27 cellular contexts compared by ENCODE assay signal in genomic region chrX:126985027-126985426, GRCh38.
"Had no signal": no experiment of that assay in that cellular context is flagged by ENCODE, and none has a peak within 500 bp of the region (broad histone marks: within the 10 kb centered on the region; RNA-seq: fewer than 3 reads in every experiment).

No MANE protein-coding gene starts in this region.

- DNase-seq: activated CD4-positive, alpha-beta T cell treated with anti-CD3 and anti-CD28 coated beads for 48 hours; activated CD4-positive, alpha-beta T cell treated with anti-CD3 and anti-CD28 coated beads, Interleukin-2, amount 50 U/mL, for 1 hour; activated CD4-positive, alpha-beta T cell treated with anti-CD3 and anti-CD28 coated beads, Interleukin-2, amount 50 U/mL, for 48 hours; activated CD8-positive, alpha-beta memory T cell treated with anti-CD3 and anti-CD28 coated beads for 24 hours; activated CD8-positive, alpha-beta T cell treated with anti-CD3 and anti-CD28 coated beads for 36 hours; activated effector memory CD4-positive, alpha-beta T cell treated with Interleukin-2 at 50 U/mL for 16 hours; activated gamma-delta T cell treated with Interleukin-2 at 50 U/mL for 16 hours; activated naive CD4-positive, alpha-beta T cell treated with anti-CD3 and anti-CD28 coated beads, Interleukin-2, amount 50 U/mL, for 16 hours; activated naive CD4-positive, alpha-beta T cell treated with Interleukin-2 at 50 U/mL for 16 hours; activated T-cell treated with anti-CD3 and anti-CD28 coated beads, Interleukin-2, amount 50 U/mL, for 4 hours; amniotic stem cell; anterior cingulate cortex; brain microvascular endothelial cell; caudate nucleus; dorsolateral prefrontal cortex; effector memory CD4-positive, alpha-beta T cell; endodermal cell; foreskin fibroblast; T-helper 2 cell had no signal

- FAIRE-seq: astrocyte, bronchial epithelial cell, frontal cortex, TTC549 had no signal

- ATAC-seq: activated CD4-positive, CD25-positive, alpha-beta regulatory T cell treated with anti-CD3 and anti-CD28 coated beads, Interleukin-2, amount 50 U/mL, for 24 hours; activated CD8-positive, alpha-beta T cell treated with anti-CD3 and anti-CD28 coated beads for 36 hours; activated T-cell treated with anti-CD3 and anti-CD28 coated beads, Interleukin-2, amount 50 U/mL, for 4 hours; activated T-helper 17 cell treated with anti-CD3 and anti-CD28 coated beads, Interleukin-2, amount 50 U/mL, for 72 hours; esophagus mucosa; WTC11 had no signal
